In the genomic region with DNA sequence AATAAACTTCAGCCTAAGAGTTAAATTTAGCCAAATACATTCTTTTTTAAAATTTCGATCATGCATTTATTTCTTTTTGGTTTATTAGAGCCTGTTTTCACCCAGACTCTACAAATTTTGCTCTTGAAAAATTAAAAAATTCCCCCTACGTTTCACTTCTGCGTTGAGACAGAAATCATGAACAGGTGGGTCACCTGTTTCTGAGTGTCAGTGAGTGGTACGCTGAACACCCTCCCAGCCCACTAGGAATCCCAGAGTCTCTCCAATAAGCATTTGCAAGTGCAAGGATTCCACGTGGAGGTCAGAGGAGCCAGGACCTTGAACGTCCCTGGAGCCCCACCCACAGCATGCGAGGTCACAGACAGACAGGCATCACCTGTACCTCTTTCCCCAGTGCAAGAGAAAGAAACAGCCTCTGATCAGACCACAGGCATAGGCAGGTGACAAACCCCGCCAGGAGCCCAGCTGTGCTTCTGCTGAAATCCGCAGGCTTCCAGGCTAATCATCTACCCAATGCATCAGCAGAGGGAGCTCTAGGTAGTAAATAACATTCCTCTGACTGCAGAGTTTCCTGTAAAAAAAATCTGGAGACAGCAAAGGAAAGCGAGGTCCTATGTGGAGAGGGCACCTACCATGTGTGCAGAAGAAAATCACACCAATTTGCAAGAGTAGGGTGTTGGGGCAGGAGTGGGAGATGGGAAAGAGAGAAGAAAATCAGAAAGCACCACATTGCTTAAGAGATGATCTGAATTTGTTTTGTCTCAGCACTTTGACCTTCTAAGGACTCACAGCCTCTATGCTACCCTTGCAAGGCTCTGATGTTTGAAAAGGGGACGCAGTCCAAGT, we compare ENCODE assay signal across 8 cellular contexts. TPM values are rescaled to one million over a fixed set of nuclear protein-coding genes. Genes with fewer than 3 reads are reported as not detected.
DNase-seq lines count a peak whose midpoint lies in the region; ATAC-seq, FAIRE-seq and TF ChIP-seq lines count a peak whose summit lies in the region.

No MANE protein-coding gene starts in this region.

- H3K4me3 ChIP-seq in esophagus muscularis mucosa, result no peak overlapping the region
- no peak overlapping the region for H3K4me3 ChIP-seq in naive thymus-derived CD4-positive, alpha-beta T cell (ENCODE audit: low read length)

- no peak for DNase-seq in D721Med (ENCODE audit: insufficient read length, low spot score)
- DNase-seq in NCI-H345 treated with DMSO at 0.1 percent for 48 hours (lab: John Stamatoyannopoulos, UW; ENCODE audit: unreplicated experiment), result peak; percentile 74
- peak; percentile 61 for DNase-seq in activated CD4-positive, alpha-beta T cell treated with anti-CD3 and anti-CD28 coated beads, Interleukin-2, amount 10 ng/mL, durations not matched to agents 7 days and 5 days
- no peak for DNase-seq in esophagus muscularis mucosa (ENCODE audit: extremely low spot score)
- DNase-seq in naive thymus-derived CD4-positive, alpha-beta T cell, result peak in 6 of 9 donors; percentile 36 to 56 (median 48)
- DNase-seq in NCI-H526 treated with DMSO at 0.1 percent for 48 hours (lab: John Stamatoyannopoulos, UW), result no peak

- 31% methylated on average over 11 of the region's 11 CpGs for WGBS in esophagus muscularis mucosa

- H3K4me1 Mint-ChIP-seq in activated CD4-positive, alpha-beta T cell treated with anti-CD3 and anti-CD28 coated beads, Interleukin-2, amount 10 ng/mL, durations not matched to agents 7 days and 5 days, result peaks cover 39% of the 10 kb centered on the region
- peaks cover 21 to 33% (median 28%) of the 10 kb centered on the region in 7 donors for H3K4me1 Mint-ChIP-seq in naive thymus-derived CD4-positive, alpha-beta T cell

- H3K27me3 Mint-ChIP-seq in activated CD4-positive, alpha-beta T cell treated with anti-CD3 and anti-CD28 coated beads, Interleukin-2, amount 10 ng/mL, durations not matched to agents 7 days and 5 days, result peaks cover 27% of the 10 kb centered on the region
- H3K27me3 Mint-ChIP-seq in naive thymus-derived CD4-positive, alpha-beta T cell, result peaks cover 0 to 40% (median 7%) of the 10 kb centered on the region in 5 donors

- CTCF ChIA-PET in activated CD4-positive, alpha-beta T cell treated with anti-CD3 and anti-CD28 coated beads, Interleukin-2, amount 10 ng/mL, durations not matched to agents 7 days and 5 days (lab: Charles Lee), result interaction anchor here (1.1 kb wide), 1 partner anchor 9 kb away, joined by 3 read pairs; no protein-coding TSS in a partner anchor
- CTCF ChIA-PET in naive thymus-derived CD4-positive, alpha-beta T cell (lab: Charles Lee), result interaction anchor here (0.9 to 1.1 kb wide), 2 partner anchors 13 to 19 kb away, joined by 3 read pairs; no protein-coding TSS in a partner anchor

- no peak overlapping the region for H3K4me3 Mint-ChIP-seq in activated CD4-positive, alpha-beta T cell treated with anti-CD3 and anti-CD28 coated beads, Interleukin-2, amount 10 ng/mL, durations not matched to agents 7 days and 5 days
- H3K4me3 Mint-ChIP-seq in naive thymus-derived CD4-positive, alpha-beta T cell, result peak overlapping the region in 1 of 10 donors; percentile 7

- no peaks in the 10 kb centered on the region for H3K36me3 Mint-ChIP-seq in activated CD4-positive, alpha-beta T cell treated with anti-CD3 and anti-CD28 coated beads, Interleukin-2, amount 10 ng/mL, durations not matched to agents 7 days and 5 days (ENCODE audit: low read depth)
- no peaks in the 10 kb centered on the region for H3K36me3 Mint-ChIP-seq in naive thymus-derived CD4-positive, alpha-beta T cell

- intact Hi-C loops in esophagus muscularis mucosa (cut with DNase I), result no loop called here
- intact Hi-C loops in naive thymus-derived CD4-positive, alpha-beta T cell (cut with micrococcal nuclease), result loop anchor here (1.0 to 5.0 kb wide), 3 partner anchors 56 to 103 kb away; no protein-coding TSS in a partner anchor

- no peaks in the 10 kb centered on the region for H3K36me3 ChIP-seq in esophagus muscularis mucosa
- no peaks in the 10 kb centered on the region for H3K36me3 ChIP-seq in naive thymus-derived CD4-positive, alpha-beta T cell (ENCODE audit: control insufficient read depth in 2 of 3, insufficient read depth in 3 of 3, low read length in 3 of 3)

- peak; percentile 63 for TF ChIP-seq CTCF in D721Med (IDR thresholded peaks at IDR 0.05; ENCODE audit: insufficient read depth, missing control alignments)
- peak; percentile 59 to 70 (median 65) for TF ChIP-seq CTCF in esophagus muscularis mucosa (IDR thresholded peaks at IDR 0.05)

- no peak for TF ChIP-seq POLR2A in esophagus muscularis mucosa (IDR thresholded peaks at IDR 0.05; ENCODE audit: low read depth)

- H3K27me3 ChIP-seq in esophagus muscularis mucosa, result peaks cover 0 to 9% (median 0%) of the 10 kb centered on the region in 4 donors
- H3K27me3 ChIP-seq in naive thymus-derived CD4-positive, alpha-beta T cell (ENCODE audit: control insufficient read depth in 2 of 2, insufficient read depth in 2 of 2, low read length in 2 of 2), result no peaks in the 10 kb centered on the region

- FAIRE-seq in D721Med (lab: Jason Lieb, UNC), result no peak

- no peak for TF ChIP-seq EP300 in esophagus muscularis mucosa (IDR thresholded peaks at IDR 0.05)

- no peaks in the 10 kb centered on the region for H3K9me3 ChIP-seq in esophagus muscularis mucosa
- no peaks in the 10 kb centered on the region for H3K9me3 ChIP-seq in naive thymus-derived CD4-positive, alpha-beta T cell (ENCODE audit: control insufficient read depth in 2 of 3, low read length in 3 of 3)

- POLR2A ChIA-PET in activated CD4-positive, alpha-beta T cell treated with anti-CD3 and anti-CD28 coated beads, Interleukin-2, amount 10 ng/mL, durations not matched to agents 7 days and 5 days (lab: Charles Lee), result no interaction called here
- POLR2A ChIA-PET in naive thymus-derived CD4-positive, alpha-beta T cell (lab: Charles Lee), result no interaction called here

- ATAC-seq in GM21825 (IDR thresholded peaks at IDR 0.05; ENCODE audit: unreplicated experiment) (peak; percentile 60), HG02588 (IDR thresholded peaks at IDR 0.05; ENCODE audit: unreplicated experiment) (no peak)
- peak; percentile 80 for ATAC-seq in naive thymus-derived CD4-positive, alpha-beta T cell

- H3K27ac ChIP-seq in esophagus muscularis mucosa (replicated peaks in 1 of 4), result no peak overlapping the region
- H3K27ac ChIP-seq in naive thymus-derived CD4-positive, alpha-beta T cell (ENCODE audit: low read depth, low read length), result no peak overlapping the region

- peaks cover 0 to 12% (median 8%) of the 10 kb centered on the region in 4 donors for H3K4me1 ChIP-seq in esophagus muscularis mucosa
- peaks cover 10 to 13% of the 10 kb centered on the region in 2 donors for H3K4me1 ChIP-seq in naive thymus-derived CD4-positive, alpha-beta T cell (ENCODE audit: control insufficient read depth in 2 of 2, insufficient read depth in 2 of 2, low read length in 2 of 2)

- H3K9me3 Mint-ChIP-seq in activated CD4-positive, alpha-beta T cell treated with anti-CD3 and anti-CD28 coated beads, Interleukin-2, amount 10 ng/mL, durations not matched to agents 7 days and 5 days, result no peaks in the 10 kb centered on the region
- H3K9me3 Mint-ChIP-seq in naive thymus-derived CD4-positive, alpha-beta T cell, result peaks cover 0 to 7% (median 0%) of the 10 kb centered on the region in 11 donors

- H3K27ac Mint-ChIP-seq in activated CD4-positive, alpha-beta T cell treated with anti-CD3 and anti-CD28 coated beads, Interleukin-2, amount 10 ng/mL, durations not matched to agents 7 days and 5 days, result no peak overlapping the region
- H3K27ac Mint-ChIP-seq in naive thymus-derived CD4-positive, alpha-beta T cell, result peak overlapping the region in 4 of 9 donors; percentile 10 to 50 (median 30)

RNA-seq across cellular contexts. Expression of a gene that starts 5.9 kb away (rescaled TPM):
- total RNA-seq in activated CD4-positive, alpha-beta T cell treated with anti-CD3 and anti-CD28 coated beads, Interleukin-2, amount 10 ng/mL, durations not matched to agents 7 days and 5 days, result 10 to 100 TPM; 46.6 to 50.1 TPM
- 10 to 100 TPM; 25.2 to 57.1 (median 33.5) TPM for total RNA-seq in esophagus muscularis mucosa
- 10 to 100 TPM; 29.6 to 50.4 (median 48.6) TPM for total RNA-seq in naive thymus-derived CD4-positive, alpha-beta T cell
- 1 to 10 TPM; 1.9 to 2.0 TPM for polyA plus RNA-seq in naive thymus-derived CD4-positive, alpha-beta T cell

Comparison
In these comparisons a context has a peak if more than half of its experiments do, and no peak if none do; other contexts are left out.
1. DNase-seq: peak in NCI-H345 treated with DMSO at 0.1 percent for 48 hours (single experiment), activated CD4-positive, alpha-beta T cell treated with anti-CD3 and anti-CD28 coated beads, Interleukin-2, amount 10 ng/mL, durations not matched to agents 7 days and 5 days (single experiment) and naive thymus-derived CD4-positive, alpha-beta T cell (6 of 9); none in D721Med (single experiment), esophagus muscularis mucosa (single experiment) and NCI-H526 treated with DMSO at 0.1 percent for 48 hours (single experiment).